In genomic region chr4:5812506-5813229, GRCh38 we compare ENCODE assay signal across 8 cellular contexts.
DNase-seq lines count a peak whose midpoint lies in the region; ATAC-seq, FAIRE-seq and TF ChIP-seq lines count a peak whose summit lies in the region.

No MANE protein-coding gene starts in this region.

- TF ChIP-seq POLR2A in GM12891 (IDR thresholded peaks at IDR 0.05; ENCODE audit: low read depth, low read length), result no peak

- intact Hi-C loops in Panc1 (cut with micrococcal nuclease; ENCODE audit: unreplicated experiment), result no loop called here
- intact Hi-C loops in aorta (cut with DNase I), result no loop called here

- H3K4me1 ChIP-seq in Panc1 (ENCODE audit: control insufficient read depth, insufficient read depth, low read length), result no peaks in the 10 kb centered on the region
- no peaks in the 10 kb centered on the region for H3K4me1 ChIP-seq in aorta (ENCODE audit: control insufficient read depth in 1 of 2, insufficient read depth in 2 of 2, low read length in 2 of 2)

- H3K27ac ChIP-seq in Panc1 (ENCODE audit: low read length), result no peak overlapping the region
- no peak overlapping the region for H3K27ac ChIP-seq in aorta (ENCODE audit: low read depth in 1 of 2, low read length in 2 of 2)

- H3K9me3 ChIP-seq in Panc1 (ENCODE audit: control insufficient read depth, insufficient read depth, low read depth, low read length) (no peaks in the 10 kb centered on the region), aorta (ENCODE audit: control insufficient read depth, low read length) (no peaks in the 10 kb centered on the region)

- H3K27me3 ChIP-seq in Panc1 (ENCODE audit: control insufficient read depth, insufficient read depth, low read length) (no peaks in the 10 kb centered on the region), aorta (ENCODE audit: control insufficient read depth in 1 of 2, insufficient read depth in 2 of 2, low read length in 1 of 2) (no peaks in the 10 kb centered on the region)

- CTCF ChIA-PET in Panc1 (lab: Charles Lee), result interaction anchor here (0.9 to 1.5 kb wide), 2 partner anchors 10 to 762 kb away, joined by 4 to 5 read pairs; partner anchors contain the start of gene STK32B

- in situ Hi-C loops in Panc1 (cut with HindIII; ENCODE audit: low pct_unique_long_range_greater_than_20kb, low sequenced_read_pairs), result no loop called here

- POLR2A ChIA-PET in Panc1 (lab: Charles Lee), result interaction anchor here (0.7 kb wide), 1 partner anchor 1031 kb away, joined by 7 read pairs; no protein-coding TSS in a partner anchor

- H3K36me3 ChIP-seq in Panc1 (ENCODE audit: control insufficient read depth, insufficient read depth, low read length) (no peaks in the 10 kb centered on the region), aorta (ENCODE audit: control insufficient read depth in 1 of 2, insufficient read depth in 2 of 2, low read length in 1 of 2) (peaks cover 9 to 14% of the 10 kb centered on the region in 2 donors)

- WGBS in aorta, 2 donors, result 70 to 71% methylated on average over 9 of the region's 9 CpGs

- ATAC-seq in Panc1 (peak; percentile 87), aorta (ENCODE audit: low FRiP score) (peak; percentile 77), HG02763 (IDR thresholded peaks at IDR 0.05; ENCODE audit: unreplicated experiment) (no peak)

- DNase-seq in AG10803 (ENCODE audit: low read depth) (peak; percentile 77), GM12891 (ENCODE audit: insufficient read length, low spot score) (peak; percentile 53), Kasumi-1 (lab: John Stamatoyannopoulos, UW) (peak; percentile 80 to 94), Panc1 (ENCODE audit: low read depth, low spot score) (no peak), medulla oblongata (ENCODE audit: extremely low spot score) (peak; percentile 88), aorta (no peak)

- no peak overlapping the region for H3K4me3 ChIP-seq in AG10803 (ENCODE audit: low read length)
- H3K4me3 ChIP-seq in Panc1 (ENCODE audit: low read depth in 2 of 2, low read length in 2 of 2), result no peak overlapping the region
- H3K4me3 ChIP-seq in aorta (ENCODE audit: low read length in 2 of 2), result no peak overlapping the region

- BruUV-seq in Panc1 (replicated peaks; lab: Mats Ljungman, UMichigan), result no TSS peak

- TF ChIP-seq CTCF in AG10803 (conservative IDR thresholded peaks at IDR 0.05; ENCODE audit: low read length) (peak; percentile 81), Panc1 (IDR thresholded peaks at IDR 0.05) (peak; percentile 74)

- FAIRE-seq in GM12891 (lab: Jason Lieb, UNC), result peak; percentile 40
- peak; percentile 76 for FAIRE-seq in endometrium (lab: Jason Lieb, UNC)

TF ChIP-seq in GM12891, 5 proteins besides CTCF, POLR2A, EP300 and RAD21:
- no peak for TF ChIP-seq POU2F2 (IDR thresholded peaks at IDR 0.05; ENCODE audit: low read depth, low read length)
- TF ChIP-seq SPI1 (IDR thresholded peaks at IDR 0.05; ENCODE audit: low read depth, low read length), result no peak
- no peak for TF ChIP-seq TAF1 (IDR thresholded peaks at IDR 0.05; ENCODE audit: low read depth, low read length)
- no peak for TF ChIP-seq POLR2AphosphoS5 (IDR thresholded peaks at IDR 0.05; ENCODE audit: low read depth, low read length)
- no peak for TF ChIP-seq PAX5 (IDR thresholded peaks at IDR 0.05; ENCODE audit: insufficient read depth, low read length, severe bottlenecking)
TF ChIP-seq in GM12891: peak in this region for 0.

Comparison
In these comparisons a context has a peak if more than half of its experiments do, and no peak if none do; other contexts are left out.
1. DNase-seq: peak in AG10803 (single experiment), GM12891 (single experiment), Kasumi-1 (2 of 2) and medulla oblongata (single experiment); none in Panc1 (single experiment) and aorta (0 of 2).